Comparison of ENCODE assay signal across 15 cellular contexts in genomic region chr5:100469780-100470179, GRCh38.
DNase-seq lines count a peak whose midpoint lies in the region; ATAC-seq and TF ChIP-seq lines count a peak whose summit lies in the region.
"Had no signal": no experiment of that assay in that cellular context is flagged by ENCODE, and none has a peak within 500 bp of the region (broad histone marks: within the 10 kb centered on the region; RNA-seq: fewer than 3 reads in every experiment).

No MANE protein-coding gene starts in this region.

- H3K27ac ChIP-seq in gastrocnemius medialis = no peak overlapping the region
- H3K27ac ChIP-seq: psoas muscle had no signal

- ATAC-seq in GM18858 (IDR thresholded peaks at IDR 0.05; ENCODE audit: unreplicated experiment) (peak; percentile 88), GM21526 (IDR thresholded peaks at IDR 0.05; ENCODE audit: low FRiP score, unreplicated experiment) (peak; percentile 77), HG03064 (IDR thresholded peaks at IDR 0.05; ENCODE audit: low read depth, unreplicated experiment) (peak; percentile 94), gastrocnemius medialis (no peak)
- ATAC-seq: activated T-cell treated with anti-CD3 and anti-CD28 coated beads, Interleukin-2, amount 50 U/mL, for 4 hours; psoas muscle; Right ventricle myocardium inferior had no signal

- H3K4me1 ChIP-seq in gastrocnemius medialis = no peaks in the 10 kb centered on the region
- H3K4me1 ChIP-seq: psoas muscle had no signal

- H3K27me3 ChIP-seq in gastrocnemius medialis = no peaks in the 10 kb centered on the region

- intact Hi-C loops in gastrocnemius medialis (cut with DNase I; ENCODE audit: low total_unique reads) = no loop called here

- H3K9me3 ChIP-seq in gastrocnemius medialis = no peaks in the 10 kb centered on the region
- H3K9me3 ChIP-seq: psoas muscle had no signal

- TF ChIP-seq CTCF in gastrocnemius medialis (IDR thresholded peaks at IDR 0.05 in 4 of 5, conservative IDR thresholded peaks at IDR 0.05 in 1 of 5) = no peak

- in situ Hi-C loops in gastrocnemius medialis (cut with MboI; ENCODE audit: low sequenced_read_pairs in 4 of 4) = no loop called here

- no peaks in the 10 kb centered on the region for H3K36me3 ChIP-seq in gastrocnemius medialis

- no peak overlapping the region for H3K4me3 ChIP-seq in gastrocnemius medialis
- H3K4me3 ChIP-seq: psoas muscle had no signal

- DNase-seq in NOMO-1 treated with DMSO at 0.1 percent for 48 hours (lab: John Stamatoyannopoulos, UW; ENCODE audit: unreplicated experiment) (peak; percentile 90), gastrocnemius medialis (no peak), iPS-NIHi7 (ENCODE audit: extremely low spot score) (no peak), SW 1271 (lab: John Stamatoyannopoulos, UW) (no peak), DMS79 (lab: John Stamatoyannopoulos, UW) (no peak)
- DNase-seq: activated CD4-positive, CD25-positive, alpha-beta regulatory T cell; activated T-cell treated with anti-CD3 and anti-CD28 coated beads, Interleukin-2, amount 50 U/mL, for 4 hours; CD4-positive, alpha-beta T cell; NCI-H2171; psoas muscle; stimulated activated CD4-positive, alpha-beta T cell treated with anti-CD3 and anti-CD28 coated beads, Interleukin-4, amount 100 ng/mL, for 24 hours had no signal

- no peak for TF ChIP-seq POLR2A in gastrocnemius medialis (IDR thresholded peaks at IDR 0.05)

Comparison
In these comparisons a context has a peak if more than half of its experiments do, and no peak if none do; other contexts are left out.
1. ATAC-seq: peak in GM18858 (single experiment), GM21526 (single experiment) and HG03064 (single experiment); none in gastrocnemius medialis (0 of 2).